In the genomic region with DNA sequence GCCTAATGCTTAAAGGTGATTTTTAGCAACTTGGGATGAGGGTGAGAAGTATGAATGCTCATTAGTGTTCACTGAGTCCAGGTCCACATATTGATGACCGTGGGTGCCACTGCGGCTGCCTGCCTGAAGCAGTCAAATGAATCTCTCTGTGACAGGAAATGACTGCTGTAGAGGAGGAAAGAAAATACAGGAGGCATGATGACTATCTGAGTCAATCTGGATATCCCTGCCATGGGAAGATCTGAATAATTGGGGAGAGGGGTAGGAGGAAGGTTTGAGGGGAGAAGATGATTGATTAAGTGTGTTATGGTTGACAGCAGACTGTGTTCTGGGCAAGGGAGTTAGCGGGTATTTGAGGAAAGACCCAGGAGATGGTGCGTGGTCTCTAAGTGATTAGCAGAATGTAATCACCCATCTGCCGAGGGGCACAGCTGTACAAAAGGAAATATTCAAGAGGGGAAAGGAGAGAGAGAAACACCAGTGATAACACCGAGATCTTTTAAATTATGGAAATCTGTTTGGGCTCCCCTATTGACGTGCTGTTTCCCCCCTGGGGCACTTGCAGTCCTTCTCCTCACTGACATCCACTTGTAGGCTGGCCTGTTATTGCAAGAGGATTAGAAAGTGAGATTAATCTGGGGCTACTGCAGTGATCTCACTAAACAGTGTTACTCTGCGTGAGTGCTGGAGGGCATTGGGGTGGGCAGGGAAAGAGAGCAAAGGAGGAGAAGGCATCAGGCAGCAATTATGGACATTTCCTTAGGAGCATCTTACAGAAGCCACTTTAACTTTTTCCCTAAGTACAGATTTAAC, we compare ENCODE assay signal across 15 cellular contexts.
DNase-seq lines count a peak whose midpoint lies in the region; ATAC-seq lines count a peak whose summit lies in the region.
"Had no signal": no experiment of that assay in that cellular context is flagged by ENCODE, and none has a peak within 500 bp of the region (broad histone marks: within the 10 kb centered on the region; RNA-seq: fewer than 3 reads in every experiment).

No MANE protein-coding gene starts in this region.

- POLR2A ChIA-PET in T-cell (lab: Charles Lee): no interaction called here

- H3K14ac ChIP-seq in mesenchymal stem cell (ENCODE audit: low read length in 2 of 2): no peak overlapping the region

- ATAC-seq in HG03045 (IDR thresholded peaks at IDR 0.05; ENCODE audit: unreplicated experiment) (no peak), T-cell (replicated peaks in 1 of 4) (no peak)
- ATAC-seq: upper lobe of right lung had no signal

- no peak overlapping the region for H3K23ac ChIP-seq in mesenchymal stem cell (ENCODE audit: low read length in 2 of 2)

- H2AK5ac ChIP-seq in mesenchymal stem cell (ENCODE audit: low read length, severe bottlenecking): peak overlapping the region; percentile 22

- no peak overlapping the region for H2BK120ac ChIP-seq in mesenchymal stem cell (ENCODE audit: low read depth, low read length)

- CTCF ChIA-PET in T-cell (lab: Charles Lee): no interaction called here

- no peaks in the 10 kb centered on the region for H3K36me3 ChIP-seq in mesenchymal stem cell (ENCODE audit: control insufficient read depth in 1 of 2, insufficient read depth in 2 of 2, low read depth in 1 of 2, low read length in 2 of 2)
- H3K36me3 ChIP-seq: MG63, upper lobe of right lung had no signal

- H3K9me3 Mint-ChIP-seq in T-cell: peaks cover 0 to 4% (median 3%) of the 10 kb centered on the region in 3 donors

- H2AFZ ChIP-seq in mesenchymal stem cell (ENCODE audit: low read depth, low read length): no peak overlapping the region

- H3K27ac ChIP-seq in cingulate gyrus (ENCODE audit: low read depth, low read length) (peak overlapping the region; percentile 10), mesenchymal stem cell (ENCODE audit: low read length, poor library complexity, severe bottlenecking) (no peak overlapping the region)
- H3K27ac ChIP-seq: upper lobe of right lung had no signal

- H3K79me1 ChIP-seq in mesenchymal stem cell (replicated peaks; ENCODE audit: low read length, poor library complexity, severe bottlenecking): no peaks in the 10 kb centered on the region

- H2BK12ac ChIP-seq in mesenchymal stem cell (ENCODE audit: low read length in 2 of 2): no peak overlapping the region

- H4K8ac ChIP-seq in mesenchymal stem cell (ENCODE audit: low read length): no peak overlapping the region

- peaks cover 0 to 4% of the 10 kb centered on the region in 2 donors for H3K27me3 Mint-ChIP-seq in T-cell

- peaks cover 7% of the 10 kb centered on the region for H3K9me3 ChIP-seq in mesenchymal stem cell (ENCODE audit: control insufficient read depth, low read length)
- H3K9me3 ChIP-seq: MG63, upper lobe of right lung had no signal

- 57% methylated on average over 8 of the region's 8 CpGs for WGBS in mesenchymal stem cell

- H3K4me3 Mint-ChIP-seq in T-cell: no peak overlapping the region
- H3K4me3 Mint-ChIP-seq: activated T-helper 1 cell treated with anti-CD3 and anti-CD28 coated beads, Interleukin-12 subunit alpha, Interleukin-12 subunit beta, Interleukin-2, Interleukin-4 antibody, amounts not matched to agents 30 ng/mL and 10 ng/mL and 1 ng/mL, durations not matched to agents 14 hours and 24 hours and 36 hours had no signal

- no peak overlapping the region for H3K9ac ChIP-seq in mesenchymal stem cell (ENCODE audit: low read length)

- H3K4ac ChIP-seq in mesenchymal stem cell (ENCODE audit: low read depth in 1 of 2, low read length in 2 of 2): no peak overlapping the region

- no peak overlapping the region for H4K91ac ChIP-seq in mesenchymal stem cell (ENCODE audit: low read length)

- H2BK5ac ChIP-seq in mesenchymal stem cell (ENCODE audit: low read depth, low read length, poor library complexity, severe bottlenecking): no peak overlapping the region

- H3K4me1 ChIP-seq in mesenchymal stem cell (ENCODE audit: control insufficient read depth, insufficient read depth, low read depth, low read length): no peaks in the 10 kb centered on the region
- H3K4me1 ChIP-seq: upper lobe of right lung had no signal

- H2BK15ac ChIP-seq in mesenchymal stem cell (ENCODE audit: low read depth, poor library complexity, severe bottlenecking): no peak overlapping the region

- peak overlapping the region in 1 of 2 experiments; percentile 17 for H3K18ac ChIP-seq in mesenchymal stem cell (ENCODE audit: low read depth in 1 of 2, low read length in 2 of 2)

- H3K36me3 Mint-ChIP-seq in T-cell: no peaks in the 10 kb centered on the region

- no peaks in the 10 kb centered on the region for H3K4me1 Mint-ChIP-seq in T-cell

- DNase-seq in D341Med (ENCODE audit: low spot score) (peak; percentile 75), NCI-H1092 treated with DMSO at 0.1 percent for 48 hours (lab: John Stamatoyannopoulos, UW) (peak; percentile 56), mesenchymal stem cell (peak; percentile 3), T-cell (no peak), GDM1 (lab: John Stamatoyannopoulos, UW) (no peak), NOMO-1 treated with dmso at 0.1 percent for 144 hours (lab: John Stamatoyannopoulos, UW; ENCODE audit: unreplicated experiment) (no peak)
- DNase-seq: activated CD4-positive, alpha-beta T cell treated with anti-CD3 and anti-CD28 coated beads, Interleukin-2, amount 50 U/mL, for 4 hours; amniotic stem cell; MG63; NCI-H446 treated with DMSO at 0.1 percent for 48 hours; stimulated activated CD8-positive, alpha-beta memory T cell treated with anti-CD3 and anti-CD28 coated beads, Interleukin-4, amount 100 ng/mL, for 48 hours; upper lobe of right lung had no signal

- H3K27ac Mint-ChIP-seq in T-cell: no peak overlapping the region
- H3K27ac Mint-ChIP-seq: activated T-helper 1 cell treated with anti-CD3 and anti-CD28 coated beads, Interleukin-12 subunit alpha, Interleukin-12 subunit beta, Interleukin-2, Interleukin-4 antibody, amounts not matched to agents 30 ng/mL and 10 ng/mL and 1 ng/mL, durations not matched to agents 14 hours and 24 hours and 36 hours had no signal

- no peaks in the 10 kb centered on the region for H3K27me3 ChIP-seq in mesenchymal stem cell (ENCODE audit: control insufficient read depth in 1 of 2, insufficient read depth in 1 of 2, low read length in 2 of 2)
- H3K27me3 ChIP-seq: MG63, upper lobe of right lung had no signal

- no peak overlapping the region for H3K4me3 ChIP-seq in mesenchymal stem cell (ENCODE audit: insufficient read depth in 1 of 2, low read depth in 1 of 2, low read length in 2 of 2)
- H3K4me3 ChIP-seq: MG63, upper lobe of right lung had no signal

- no peak overlapping the region for H3K4me2 ChIP-seq in mesenchymal stem cell (ENCODE audit: low read length, poor library complexity, severe bottlenecking)

Comparison
In these comparisons a context has a peak if more than half of its experiments do, and no peak if none do; other contexts are left out.
1. DNase-seq: peak in D341Med (single experiment), NCI-H1092 treated with DMSO at 0.1 percent for 48 hours (single experiment) and mesenchymal stem cell (single experiment); none in T-cell (0 of 34), GDM1 (single experiment) and NOMO-1 treated with dmso at 0.1 percent for 144 hours (single experiment).